Comparison of ENCODE assay signal across 7 cellular contexts in genomic region chr20:54874718-54875117, GRCh38.
"Had no signal": no experiment of that assay in that cellular context is flagged by ENCODE, and none has a peak within 500 bp of the region (broad histone marks: within the 10 kb centered on the region; RNA-seq: fewer than 3 reads in every experiment).

No MANE protein-coding gene starts in this region.

- FAIRE-seq: HepG2, HTR-8/SVneo had no signal

- H3K9ac ChIP-seq: KMS-11 had no signal

- H3K4me2 ChIP-seq: KMS-11 had no signal

- DNase-seq: IMR-90, KBM-7, KG1 had no signal

- H3K27ac ChIP-seq: HL-60, KMS-11 had no signal

- ATAC-seq: HepG2 had no signal
